ENCODE assay signal across 7 cellular contexts in genomic region chr14:75660630-75661498, GRCh38. TPM values are rescaled to one million over a fixed set of nuclear protein-coding genes. Genes with fewer than 3 reads are reported as not detected.
DNase-seq lines count a peak whose midpoint lies in the region; ATAC-seq and TF ChIP-seq lines count a peak whose summit lies in the region.

A gene with protein sequence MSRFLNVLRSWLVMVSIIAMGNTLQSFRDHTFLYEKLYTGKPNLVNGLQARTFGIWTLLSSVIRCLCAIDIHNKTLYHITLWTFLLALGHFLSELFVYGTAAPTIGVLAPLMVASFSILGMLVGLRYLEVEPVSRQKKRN (minus strand): TSS chr14:75660876. CDS start chr14:75657502, 3,374 bp downstream.
A gene with protein sequence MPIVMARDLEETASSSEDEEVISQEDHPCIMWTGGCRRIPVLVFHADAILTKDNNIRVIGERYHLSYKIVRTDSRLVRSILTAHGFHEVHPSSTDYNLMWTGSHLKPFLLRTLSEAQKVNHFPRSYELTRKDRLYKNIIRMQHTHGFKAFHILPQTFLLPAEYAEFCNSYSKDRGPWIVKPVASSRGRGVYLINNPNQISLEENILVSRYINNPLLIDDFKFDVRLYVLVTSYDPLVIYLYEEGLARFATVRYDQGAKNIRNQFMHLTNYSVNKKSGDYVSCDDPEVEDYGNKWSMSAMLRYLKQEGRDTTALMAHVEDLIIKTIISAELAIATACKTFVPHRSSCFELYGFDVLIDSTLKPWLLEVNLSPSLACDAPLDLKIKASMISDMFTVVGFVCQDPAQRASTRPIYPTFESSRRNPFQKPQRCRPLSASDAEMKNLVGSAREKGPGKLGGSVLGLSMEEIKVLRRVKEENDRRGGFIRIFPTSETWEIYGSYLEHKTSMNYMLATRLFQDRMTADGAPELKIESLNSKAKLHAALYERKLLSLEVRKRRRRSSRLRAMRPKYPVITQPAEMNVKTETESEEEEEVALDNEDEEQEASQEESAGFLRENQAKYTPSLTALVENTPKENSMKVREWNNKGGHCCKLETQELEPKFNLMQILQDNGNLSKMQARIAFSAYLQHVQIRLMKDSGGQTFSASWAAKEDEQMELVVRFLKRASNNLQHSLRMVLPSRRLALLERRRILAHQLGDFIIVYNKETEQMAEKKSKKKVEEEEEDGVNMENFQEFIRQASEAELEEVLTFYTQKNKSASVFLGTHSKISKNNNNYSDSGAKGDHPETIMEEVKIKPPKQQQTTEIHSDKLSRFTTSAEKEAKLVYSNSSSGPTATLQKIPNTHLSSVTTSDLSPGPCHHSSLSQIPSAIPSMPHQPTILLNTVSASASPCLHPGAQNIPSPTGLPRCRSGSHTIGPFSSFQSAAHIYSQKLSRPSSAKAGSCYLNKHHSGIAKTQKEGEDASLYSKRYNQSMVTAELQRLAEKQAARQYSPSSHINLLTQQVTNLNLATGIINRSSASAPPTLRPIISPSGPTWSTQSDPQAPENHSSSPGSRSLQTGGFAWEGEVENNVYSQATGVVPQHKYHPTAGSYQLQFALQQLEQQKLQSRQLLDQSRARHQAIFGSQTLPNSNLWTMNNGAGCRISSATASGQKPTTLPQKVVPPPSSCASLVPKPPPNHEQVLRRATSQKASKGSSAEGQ (N-terminal part only) (plus strand): TSS chr14:75661246. CDS start chr14:75663150, 1,904 bp downstream.

- H3K9me3 ChIP-seq in hepatocyte (ENCODE audit: low read depth), result no peaks in the 10 kb centered on the region

- peak within 1 kb of the TSS; percentile 68 for H2AFZ ChIP-seq in hepatocyte

- H3K4me1 ChIP-seq in hepatocyte (ENCODE audit: insufficient read depth), result peaks cover 11% of the 10 kb centered on the region

- peaks cover 38% of the 10 kb centered on the region for H3K79me2 ChIP-seq in hepatocyte

- peak within 1 kb of the TSS; percentile 15 for H3K27ac ChIP-seq in hepatocyte

- 1% methylated on average over 54 of the region's 60 CpGs for WGBS in hepatocyte (ENCODE audit: low lambda C conversion rate, missing lambda C conversion rate)

- no peaks in the 10 kb centered on the region for H3K27me3 ChIP-seq in hepatocyte

- H3K4me2 ChIP-seq in hepatocyte, result peak within 1 kb of the TSS; percentile 83

- no peaks in the 10 kb centered on the region for H3K36me3 ChIP-seq in hepatocyte (replicated peaks; ENCODE audit: insufficient read depth, low read depth)

- DNase-seq in NCI-H2081 (lab: John Stamatoyannopoulos, UW) (peak; percentile 97 to 99), T1000 (lab: John Stamatoyannopoulos, UW) (peak; percentile 98), astrocyte of the spinal cord (ENCODE audit: low read depth, low spot score) (peak; percentile 99), hepatocyte (ENCODE audit: low spot score) (peak; percentile 98), renal cortical epithelial cell (ENCODE audit: low read depth) (peak; percentile 99)

- H4K20me1 ChIP-seq in hepatocyte (ENCODE audit: insufficient read depth, poor library complexity, severe bottlenecking), result no peaks in the 10 kb centered on the region

- H3K4me3 ChIP-seq in astrocyte of the spinal cord (ENCODE audit: low read depth, low read length) (peak within 1 kb of the TSS; percentile 94), hepatocyte (peak within 1 kb of the TSS; percentile 43)

- in situ Hi-C loops in astrocyte of the spinal cord (cut with HindIII; ENCODE audit: low sequenced_read_pairs), result no loop called here

- no peak for TF ChIP-seq CTCF in astrocyte of the spinal cord (IDR thresholded peaks at IDR 0.05; ENCODE audit: low read depth, low read length)
- no peak for TF ChIP-seq CTCF in hepatocyte (IDR thresholded peaks at IDR 0.05; ENCODE audit: poor library complexity)

- ATAC-seq in GM18508 (IDR thresholded peaks at IDR 0.05; ENCODE audit: insufficient read depth, unreplicated experiment) (peak; percentile 90), HG03025 (IDR thresholded peaks at IDR 0.05; ENCODE audit: low FRiP score, unreplicated experiment) (peak; percentile 91)

- H3K9me2 ChIP-seq in hepatocyte (replicated peaks; ENCODE audit: insufficient read depth), result no peaks in the 10 kb centered on the region

RNA-seq across cellular contexts. Expression of the first gene that starts in this region (rescaled TPM):
- total RNA-seq in hepatocyte (38.4 and 51.2 TPM in 2 replicates), renal cortical epithelial cell (4.3 and 6.9 TPM in 2 replicates)
- 65.7 and 74.4 TPM in 2 replicates for polyA plus RNA-seq in hepatocyte

RNA-seq across cellular contexts. Expression of the second gene that starts in this region (rescaled TPM):
- 8.9 and 14.3 TPM in 2 replicates for total RNA-seq in hepatocyte
- polyA plus RNA-seq in hepatocyte, result 11.1 and 14.2 TPM in 2 replicates
- total RNA-seq in renal cortical epithelial cell, result 16.5 and 34.1 TPM in 2 replicates

Comparison
In these comparisons a context has a peak if more than half of its experiments do, and no peak if none do; other contexts are left out.
1. Peak in every context shown above with its lines: DNase-seq, ATAC-seq, H3K4me3 ChIP-seq and H3K27ac ChIP-seq.